Comparison of ENCODE assay signal across 13 cellular contexts in genomic region chr10:35911233-35911632, GRCh38.
DNase-seq lines count a peak whose midpoint lies in the region; ATAC-seq and TF ChIP-seq lines count a peak whose summit lies in the region.
"Had no signal": no experiment of that assay in that cellular context is flagged by ENCODE, and none has a peak within 500 bp of the region (broad histone marks: within the 10 kb centered on the region; RNA-seq: fewer than 3 reads in every experiment).

No MANE protein-coding gene starts in this region.

- H3K36me3 Mint-ChIP-seq in HFFc6 (ENCODE audit: low read depth), result no peaks in the 10 kb centered on the region
- H3K36me3 Mint-ChIP-seq: CD4-positive, CD25-positive, alpha-beta regulatory T cell had no signal

- no peaks in the 10 kb centered on the region for H3K79me2 ChIP-seq in Karpas-422 (ENCODE audit: low read length)

- H3K27ac Mint-ChIP-seq in HFFc6, result peak overlapping the region; percentile 61; the same call in 1 of the 2 replicates
- H3K27ac Mint-ChIP-seq: CD4-positive, CD25-positive, alpha-beta regulatory T cell had no signal

- no peak overlapping the region for H2AFZ ChIP-seq in Karpas-422 (ENCODE audit: low read length)

- intact Hi-C loops in lower lobe of right lung (cut with DNase I) (no loop called here), left ventricle myocardium inferior (cut with micrococcal nuclease) (no loop called here)

- H3K4me3 ChIP-seq in SJSA1 (no peak overlapping the region), lower lobe of right lung (no peak overlapping the region), left ventricle myocardium inferior (no peak overlapping the region), Karpas-422 (ENCODE audit: low read length) (no peak overlapping the region)
- H3K4me3 ChIP-seq: BLaER1 treated with 17β-estradiol and CSF1 and Interleukin-3, amounts not matched to agents 10 nM and 100 nM had no signal

- peaks cover 3% of the 10 kb centered on the region for H3K27me3 Mint-ChIP-seq in HFFc6 (ENCODE audit: insufficient read depth)
- H3K27me3 Mint-ChIP-seq: CD4-positive, CD25-positive, alpha-beta regulatory T cell had no signal

- H4K20me1 ChIP-seq in Karpas-422 (ENCODE audit: insufficient read depth, low read depth, low read length), result no peaks in the 10 kb centered on the region
- H4K20me1 ChIP-seq: BLaER1 treated with 17β-estradiol and CSF1 and Interleukin-3, amounts not matched to agents 10 nM and 100 nM had no signal

- H3K27ac ChIP-seq in SJSA1, result peak overlapping the region; percentile 59
- peak overlapping the region; percentile 71 for H3K27ac ChIP-seq in epithelial cell of prostate
- H3K27ac ChIP-seq in lower lobe of right lung, result no peak overlapping the region
- no peak overlapping the region for H3K27ac ChIP-seq in left ventricle myocardium inferior (replicated peaks)
- no peak overlapping the region for H3K27ac ChIP-seq in Karpas-422 (ENCODE audit: low read length)
- H3K27ac ChIP-seq: BLaER1 treated with 17β-estradiol and CSF1 and Interleukin-3, amounts not matched to agents 10 nM and 100 nM had no signal

- H3K4me1 Mint-ChIP-seq in HFFc6 (ENCODE audit: low read depth), result peaks cover 95% of the 10 kb centered on the region
- H3K4me1 Mint-ChIP-seq: CD4-positive, CD25-positive, alpha-beta regulatory T cell had no signal

- H3K27me3 ChIP-seq in SJSA1 (replicated peaks) (no peaks in the 10 kb centered on the region), lower lobe of right lung (ENCODE audit: low read depth) (no peaks in the 10 kb centered on the region), left ventricle myocardium inferior (ENCODE audit: low read depth) (no peaks in the 10 kb centered on the region), Karpas-422 (ENCODE audit: low read length) (no peaks in the 10 kb centered on the region)
- H3K27me3 ChIP-seq: BLaER1 treated with 17β-estradiol and CSF1 and Interleukin-3, amounts not matched to agents 10 nM and 100 nM had no signal

- H3K4me3 Mint-ChIP-seq in HFFc6, result no peak overlapping the region; the same call in 1 of the 2 replicates
- H3K4me3 Mint-ChIP-seq: CD4-positive, CD25-positive, alpha-beta regulatory T cell had no signal

- peak; percentile 37 to 48 for ATAC-seq in lower lobe of right lung

- no peaks in the 10 kb centered on the region for H3K36me3 ChIP-seq in SJSA1
- H3K36me3 ChIP-seq in lower lobe of right lung, result no peaks in the 10 kb centered on the region
- no peaks in the 10 kb centered on the region for H3K36me3 ChIP-seq in left ventricle myocardium inferior
- H3K36me3 ChIP-seq in Karpas-422 (ENCODE audit: insufficient read depth, low read length), result no peaks in the 10 kb centered on the region
- H3K36me3 ChIP-seq: BLaER1 treated with 17β-estradiol and CSF1 and Interleukin-3, amounts not matched to agents 10 nM and 100 nM had no signal

- no peak for DNase-seq in HFFc6
- DNase-seq in SJSA1 (ENCODE audit: low read depth in 1 of 2, low spot score in 2 of 2), result no peak
- DNase-seq in epithelial cell of prostate (ENCODE audit: low read depth, low spot score), result no peak
- no peak for DNase-seq in lower lobe of right lung
- no peak for DNase-seq in left ventricle myocardium inferior
- no peak for DNase-seq in NCI-H524 (lab: John Stamatoyannopoulos, UW)
- DNase-seq in Karpas-422, result no peak
- DNase-seq: ACHN; CD4-positive, CD25-positive, alpha-beta regulatory T cell; DMS53; GF-D8; HCEC 1CT had no signal

- H3K9me3 ChIP-seq in SJSA1 (replicated peaks) (no peaks in the 10 kb centered on the region), lower lobe of right lung (no peaks in the 10 kb centered on the region), left ventricle myocardium inferior (replicated peaks) (no peaks in the 10 kb centered on the region), Karpas-422 (ENCODE audit: low read length) (no peaks in the 10 kb centered on the region)
- H3K9me3 ChIP-seq: BLaER1 treated with 17β-estradiol and CSF1 and Interleukin-3, amounts not matched to agents 10 nM and 100 nM had no signal

- no peak overlapping the region for H3K4me2 ChIP-seq in Karpas-422 (ENCODE audit: low read depth, low read length, poor library complexity, severe bottlenecking)
- H3K4me2 ChIP-seq: BLaER1 treated with 17β-estradiol and CSF1 and Interleukin-3, amounts not matched to agents 10 nM and 100 nM had no signal

- no peak overlapping the region for H3K9ac ChIP-seq in Karpas-422 (ENCODE audit: low read length)
- H3K9ac ChIP-seq: BLaER1 treated with 17β-estradiol and CSF1 and Interleukin-3, amounts not matched to agents 10 nM and 100 nM had no signal

- no peak for TF ChIP-seq CTCF in HFFc6 (IDR thresholded peaks at IDR 0.05)
- TF ChIP-seq CTCF in lower lobe of right lung (IDR thresholded peaks at IDR 0.05), result no peak
- no peak for TF ChIP-seq CTCF in left ventricle myocardium inferior (IDR thresholded peaks at IDR 0.05; ENCODE audit: borderline replicate concordance)

- H3K9me3 Mint-ChIP-seq in HFFc6, result no peaks in the 10 kb centered on the region

- no peaks in the 10 kb centered on the region for H3K9me2 ChIP-seq in Karpas-422 (replicated peaks; ENCODE audit: insufficient read depth, low read length)

- H3K4me1 ChIP-seq in SJSA1 (replicated peaks) (peaks cover 31% of the 10 kb centered on the region), lower lobe of right lung (peaks cover 6% of the 10 kb centered on the region), left ventricle myocardium inferior (peaks cover 10% of the 10 kb centered on the region), Karpas-422 (ENCODE audit: low read length) (no peaks in the 10 kb centered on the region)
- H3K4me1 ChIP-seq: BLaER1 treated with 17β-estradiol and CSF1 and Interleukin-3, amounts not matched to agents 10 nM and 100 nM had no signal

Comparison
In these comparisons a context has a peak if more than half of its experiments do, and no peak if none do; other contexts are left out.
1. H3K27ac ChIP-seq: peak in SJSA1 (single experiment) and epithelial cell of prostate (single experiment); none in lower lobe of right lung (single experiment), left ventricle myocardium inferior (single experiment) and Karpas-422 (single experiment).